ENCODE assay signal across 7 cellular contexts in the genomic region with DNA sequence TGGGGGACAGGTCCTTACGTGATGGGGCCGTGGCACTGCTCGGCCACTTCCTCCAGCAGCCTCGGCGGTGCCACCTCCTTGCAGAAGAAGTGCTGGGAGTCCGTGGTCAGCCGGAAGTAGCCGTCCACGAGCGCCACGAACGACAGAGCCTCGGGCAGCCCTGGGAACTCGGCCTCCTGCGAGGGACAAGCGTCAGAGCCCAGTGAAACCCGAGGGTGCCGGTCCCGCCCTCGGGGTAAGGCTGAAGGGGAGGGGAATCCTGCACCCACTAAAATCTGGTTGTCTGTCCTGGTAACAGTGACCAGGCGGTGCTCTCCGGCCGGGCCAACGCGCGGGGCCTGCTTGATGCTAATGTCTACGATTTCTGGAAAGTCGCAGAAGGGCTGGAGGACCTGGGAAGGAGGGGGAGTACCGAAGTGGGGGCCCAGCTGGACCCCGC. TPM values are rescaled to one million over a fixed set of nuclear protein-coding genes. Genes with fewer than 3 reads are reported as not detected.
A peak's percentile ranks its signal among the peaks of the same experiment; 100 is the strongest.
DNase-seq lines count a peak whose midpoint lies in the region; ATAC-seq and TF ChIP-seq lines count a peak whose summit lies in the region.
"Had no signal": no experiment of that assay in that cellular context is flagged by ENCODE, and none has a peak within 500 bp of the region (broad histone marks: within the 10 kb centered on the region; RNA-seq: fewer than 3 reads in every experiment).

No MANE protein-coding gene starts in this region.

- H3K9me3 ChIP-seq in SK-N-MC (ENCODE audit: low read depth, low read length) (no peaks in the 10 kb centered on the region), heart right ventricle (no peaks in the 10 kb centered on the region)

- 23 to 36% methylated on average over 30 of the region's 30 CpGs for WGBS in heart right ventricle, 2 donors

- H3K9ac ChIP-seq in SK-N-MC (ENCODE audit: insufficient read length): no peak overlapping the region

- no peak for TF ChIP-seq CTCF in heart right ventricle (IDR thresholded peaks at IDR 0.05)

- intact Hi-C loops in heart right ventricle (cut with DNase I): no loop called here

- peaks cover 0 to 44% (median 6%) of the 10 kb centered on the region in 9 donors for H3K4me1 ChIP-seq in heart right ventricle

- H3K36me3 ChIP-seq in SK-N-MC (ENCODE audit: insufficient read depth, low read length) (no peaks in the 10 kb centered on the region), heart right ventricle (peaks cover 0 to 75% (median 0%) of the 10 kb centered on the region in 9 donors)

- H3K4me3 ChIP-seq in SK-N-MC: peak overlapping the region; percentile 40; the same call in 1 of the 2 replicates
- peak overlapping the region in 5 of 10 donors; percentile 24 to 44 (median 36) for H3K4me3 ChIP-seq in heart right ventricle
- H3K4me3 ChIP-seq in skeletal muscle cell (ENCODE audit: low read depth, low read length): peak overlapping the region; percentile 49

- peak in 6 of 8 donors; percentile 5 to 23 (median 7) for ATAC-seq in heart right ventricle
- no peak for ATAC-seq in GM19463 (IDR thresholded peaks at IDR 0.05; ENCODE audit: unreplicated experiment)

- H3K27ac ChIP-seq in SK-N-MC: no peak overlapping the region
- H3K27ac ChIP-seq in heart right ventricle: peak overlapping the region in 1 of 10 donors; percentile 1

- peaks cover 0 to 77% (median 18%) of the 10 kb centered on the region in 7 donors for H3K27me3 ChIP-seq in heart right ventricle

- DNase-seq in SK-N-MC (ENCODE audit: low read depth, low spot score): no peak
- peak in 1 of 2 donors; percentile 29 for DNase-seq in heart right ventricle
- no peak for DNase-seq in skeletal muscle cell (ENCODE audit: low read depth)
- no peak for DNase-seq in NOMO-1 treated with dmso at 0.1 percent for 144 hours (lab: John Stamatoyannopoulos, UW; ENCODE audit: unreplicated experiment)
- no peak for DNase-seq in SK-N-DZ (ENCODE audit: low spot score)
- DNase-seq: NCI-H526 treated with DMSO at 0.1 percent for 48 hours had no signal

RNA-seq across cellular contexts. Expression of a gene that starts 6.4 kb away (rescaled TPM):
- total RNA-seq in heart right ventricle: 10 to 100 TPM in 1 of 10 donors, 1 to 10 TPM in 7, under 1 TPM in 2; 0.59 to 16.9 (median 1.6) TPM
- polyA plus RNA-seq in heart right ventricle: 1 to 10 TPM in 1 of 2 donors, under 1 TPM in 1; 0.88 to 3.7 TPM
- polyA plus RNA-seq in SK-N-DZ (2014; cell fraction: cytosol; rRNA removed): 0.07 and 0.13 TPM in 2 replicates
- polyA plus RNA-seq in SK-N-DZ (2014; cell fraction: nucleus; rRNA removed): 0.32 and 0.50 TPM in 2 replicates

RNA-seq across cellular contexts. Expression of a gene that starts 18.3 kb away (rescaled TPM):
- 1,000 to 10,000 TPM in 1 of 10 donors, 100 to 1,000 TPM in 9; 623 to 1,142 (median 682) TPM for total RNA-seq in heart right ventricle
- polyA plus RNA-seq in heart right ventricle: 1,000 to 10,000 TPM in 1 of 2 donors, 100 to 1,000 TPM in 1; 685 to 2,570 TPM
- polyA plus RNA-seq in SK-N-DZ (2014; cell fraction: cytosol; rRNA removed): 1,323 and 1,484 TPM in 2 replicates
- 991 and 1,227 TPM in 2 replicates for polyA plus RNA-seq in SK-N-DZ (2014; cell fraction: nucleus; rRNA removed)

RNA-seq across cellular contexts. Expression of a gene that starts 20.1 kb away (rescaled TPM):
- total RNA-seq in heart right ventricle: not detected
- under 1 TPM in 1 of 2 donors, not detected in 1; 0.04 TPM for polyA plus RNA-seq in heart right ventricle
- not detected in 2 replicates for polyA plus RNA-seq in SK-N-DZ (2014; cell fraction: cytosol; rRNA removed)
- polyA plus RNA-seq in SK-N-DZ (2014; cell fraction: nucleus; rRNA removed): not detected in 2 replicates

RNA-seq across cellular contexts. Expression of a gene that starts 30.4 kb away (rescaled TPM):
- total RNA-seq in heart right ventricle: under 1 TPM in 1 of 10 donors, not detected in 9; 0.16 TPM
- not detected for polyA plus RNA-seq in heart right ventricle
- 0.05 TPM in 1 of 2 replicates, not detected in the other for polyA plus RNA-seq in SK-N-DZ (2014; cell fraction: cytosol; rRNA removed)
- not detected in 2 replicates for polyA plus RNA-seq in SK-N-DZ (2014; cell fraction: nucleus; rRNA removed)

RNA-seq across cellular contexts. Expression of a gene that starts 46.5 kb away (rescaled TPM):
- total RNA-seq in heart right ventricle: not detected
- not detected for polyA plus RNA-seq in heart right ventricle
- not detected in 2 replicates for polyA plus RNA-seq in SK-N-DZ (2014; cell fraction: cytosol; rRNA removed)
- polyA plus RNA-seq in SK-N-DZ (2014; cell fraction: nucleus; rRNA removed): not detected in 2 replicates
